Comparison of ENCODE assay signal across 17 cellular contexts in genomic region chr16:86618431-86619262, GRCh38. TPM values are rescaled to one million over a fixed set of nuclear protein-coding genes. Genes with fewer than 3 reads are reported as not detected.
DNase-seq lines count a peak whose midpoint lies in the region; ATAC-seq and TF ChIP-seq lines count a peak whose summit lies in the region.
"Had no signal": no experiment of that assay in that cellular context is flagged by ENCODE, and none has a peak within 500 bp of the region (broad histone marks: within the 10 kb centered on the region; RNA-seq: fewer than 3 reads in every experiment).

No MANE protein-coding gene starts in this region.

- no peak for DNase-seq in HFFc6
- no peak for DNase-seq in left cardiac atrium
- no peak for DNase-seq in activated naive CD8-positive, alpha-beta T cell treated with anti-CD3 and anti-CD28 coated beads for 36 hours
- DNase-seq in left lobe of liver (ENCODE audit: low spot score) = no peak
- DNase-seq: activated CD4-positive, CD25-positive, alpha-beta regulatory T cell treated with anti-CD3 and anti-CD28 coated beads, Interleukin-2, amount 50 U/mL, for 72 hours; activated T-cell treated with anti-CD3 and anti-CD28 coated beads, Interleukin-2, amount 50 U/mL, for 24 hours; foreskin keratinocyte; naive B cell; NCI-H226; retina; stimulated activated CD4-positive, alpha-beta T cell treated with anti-CD3 and anti-CD28 coated beads, Interleukin-4, amount 100 ng/mL, for 4 hours; stimulated activated naive CD4-positive, alpha-beta T cell; SW 1271 had no signal

- ATAC-seq in left cardiac atrium (peak; percentile 67 to 72), GM18873 (IDR thresholded peaks at IDR 0.05; ENCODE audit: low FRiP score, unreplicated experiment) (no peak), left lobe of liver (no peak)
- ATAC-seq: foreskin keratinocyte had no signal

- no peaks in the 10 kb centered on the region for H3K9me3 Mint-ChIP-seq in HFFc6
- H3K9me3 Mint-ChIP-seq in activated naive CD8-positive, alpha-beta T cell treated with anti-CD3 and anti-CD28 coated beads for 36 hours = no peaks in the 10 kb centered on the region
- H3K9me3 Mint-ChIP-seq: activated T-cell treated with anti-CD3 and anti-CD28 coated beads, Interleukin-2, amount 50 U/mL, for 24 hours had no signal

- H3K9me3 ChIP-seq in subcutaneous abdominal adipose tissue (ENCODE audit: control insufficient read depth in 5 of 5, low read length in 5 of 5) = peaks cover 0 to 7% (median 5%) of the 10 kb centered on the region in 5 donors

- no peak overlapping the region for H3K27ac Mint-ChIP-seq in HFFc6
- H3K27ac Mint-ChIP-seq in activated naive CD8-positive, alpha-beta T cell treated with anti-CD3 and anti-CD28 coated beads for 36 hours = no peak overlapping the region
- H3K27ac Mint-ChIP-seq: activated T-cell treated with anti-CD3 and anti-CD28 coated beads, Interleukin-2, amount 50 U/mL, for 24 hours had no signal

- peaks cover 23% of the 10 kb centered on the region for H3K4me1 Mint-ChIP-seq in HFFc6 (ENCODE audit: low read depth)
- no peaks in the 10 kb centered on the region for H3K4me1 Mint-ChIP-seq in activated naive CD8-positive, alpha-beta T cell treated with anti-CD3 and anti-CD28 coated beads for 36 hours
- H3K4me1 Mint-ChIP-seq: naive B cell had no signal

- H3K9ac ChIP-seq in subcutaneous abdominal adipose tissue (ENCODE audit: low read length in 5 of 5) = no peak overlapping the region

- TF ChIP-seq CTCF in HFFc6 (IDR thresholded peaks at IDR 0.05) = no peak
- no peak for TF ChIP-seq CTCF in WI38 (IDR thresholded peaks at IDR 0.05; ENCODE audit: low read depth, low read length)

- H3K4me3 ChIP-seq in WI38 (ENCODE audit: low read depth, low read length) = peak overlapping the region; percentile 47
- H3K4me3 ChIP-seq in subcutaneous abdominal adipose tissue (ENCODE audit: low read depth in 1 of 5, low read length in 5 of 5) = peak overlapping the region in 4 of 5 donors; percentile 26 to 37 (median 36)

- H3K36me3 Mint-ChIP-seq in HFFc6 (ENCODE audit: low read depth) = no peaks in the 10 kb centered on the region; the same call in none of the 2 replicates
- H3K36me3 Mint-ChIP-seq in activated naive CD8-positive, alpha-beta T cell treated with anti-CD3 and anti-CD28 coated beads for 36 hours = no peaks in the 10 kb centered on the region

- peak overlapping the region; percentile 61; the same call in 1 of the 2 replicates for H3K4me3 Mint-ChIP-seq in HFFc6
- H3K4me3 Mint-ChIP-seq in activated naive CD8-positive, alpha-beta T cell treated with anti-CD3 and anti-CD28 coated beads for 36 hours = no peak overlapping the region
- H3K4me3 Mint-ChIP-seq: activated T-cell treated with anti-CD3 and anti-CD28 coated beads, Interleukin-2, amount 50 U/mL, for 24 hours had no signal

- peaks cover 5 to 15% (median 11%) of the 10 kb centered on the region in 5 donors for H3K27me3 ChIP-seq in subcutaneous abdominal adipose tissue (ENCODE audit: control insufficient read depth in 5 of 5, insufficient read depth in 4 of 5, low read length in 5 of 5)
- H3K27me3 ChIP-seq: foreskin keratinocyte had no signal

- intact Hi-C loops in left cardiac atrium (cut with DNase I) = no loop called here

- no peaks in the 10 kb centered on the region for H3K36me3 ChIP-seq in subcutaneous abdominal adipose tissue (ENCODE audit: control insufficient read depth in 5 of 5, insufficient read depth in 5 of 5, low read length in 5 of 5)

- H3K27me3 Mint-ChIP-seq in HFFc6 (ENCODE audit: insufficient read depth) = peaks cover 7% of the 10 kb centered on the region
- H3K27me3 Mint-ChIP-seq in activated naive CD8-positive, alpha-beta T cell treated with anti-CD3 and anti-CD28 coated beads for 36 hours = peaks cover 4% of the 10 kb centered on the region

- no peaks in the 10 kb centered on the region for H3K4me1 ChIP-seq in subcutaneous abdominal adipose tissue (ENCODE audit: control insufficient read depth in 5 of 5, insufficient read depth in 5 of 5, low read length in 5 of 5)
- H3K4me1 ChIP-seq: foreskin keratinocyte had no signal

- H3K27ac ChIP-seq in subcutaneous abdominal adipose tissue (ENCODE audit: low read depth, low read length) = no peak overlapping the region
- H3K27ac ChIP-seq: foreskin keratinocyte had no signal

RNA-seq across cellular contexts. Expression of gene FOXL1, which starts 40.3 kb away (rescaled TPM):
- total RNA-seq in HFFc6 (2021; fragmentation: NEBNext Ultra II Directional; extraction: Animal tissue kit (Norgen Biotek cat#: 25700)) = 10 to 100 TPM; 20.2 to 25.3 (median 21.6) TPM
- 1 to 10 TPM in 1 of 2 donors, under 1 TPM in 1; 0.80 to 1.4 TPM for total RNA-seq in left cardiac atrium
- total RNA-seq in activated naive CD8-positive, alpha-beta T cell treated with anti-CD3 and anti-CD28 coated beads for 36 hours = not detected
- total RNA-seq in left lobe of liver = 0.28 TPM

RNA-seq across cellular contexts. Expression of gene FOXC2, which starts 52.0 kb away (rescaled TPM):
- 1 to 10 TPM; 6.3 to 8.4 (median 7.9) TPM for total RNA-seq in HFFc6 (2021; fragmentation: NEBNext Ultra II Directional; extraction: Animal tissue kit (Norgen Biotek cat#: 25700))
- total RNA-seq in left cardiac atrium (1 to 10 TPM; 1.9 to 5.3 TPM), left lobe of liver (0.13 TPM)
- not detected for total RNA-seq in activated naive CD8-positive, alpha-beta T cell treated with anti-CD3 and anti-CD28 coated beads for 36 hours
- total RNA-seq: foreskin keratinocyte, OCI-LY7 had no signal

Comparison
In these comparisons a context has a peak if more than half of its experiments do, and no peak if none do; other contexts are left out.
1. ATAC-seq: peak in left cardiac atrium (2 of 2); none in GM18873 (single experiment) and left lobe of liver (single experiment).
2. RNA of gene FOXL1, which starts 40.3 kb away (total RNA-seq): 20.2 to 25.3 TPM in HFFc6; 0.80 to 1.4 TPM in left cardiac atrium, 0.28 TPM in left lobe of liver (single experiment) and not detected in activated naive CD8-positive, alpha-beta T cell treated with anti-CD3 and anti-CD28 coated beads for 36 hours; every median in the first group is over 4 times any median in the second.